ENCODE assay signal across 18 cellular contexts in the genomic region with DNA sequence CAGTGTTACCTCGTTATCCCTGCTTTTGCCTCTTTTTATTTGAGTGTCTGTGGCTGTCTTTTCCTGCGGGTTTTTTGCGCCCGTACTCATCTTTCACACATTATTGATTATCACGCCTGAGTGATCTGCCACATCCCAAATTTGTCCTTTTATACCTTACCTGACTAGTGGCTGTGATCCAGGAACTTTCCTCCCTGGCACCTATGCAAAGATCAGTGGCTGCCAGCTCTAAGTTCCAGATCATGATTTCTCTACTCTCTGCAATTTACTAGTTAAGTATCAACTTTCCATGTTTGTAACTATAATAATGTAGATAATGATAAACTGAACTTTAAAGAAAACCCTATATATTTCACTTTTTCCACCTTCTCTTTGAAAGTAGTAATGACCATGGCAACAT.
"Had no signal": no experiment of that assay in that cellular context is flagged by ENCODE, and none has a peak within 500 bp of the region (broad histone marks: within the 10 kb centered on the region; RNA-seq: fewer than 3 reads in every experiment).

No MANE protein-coding gene starts in this region.

- H3K27ac Mint-ChIP-seq: activated naive CD8-positive, alpha-beta T cell treated with anti-CD3 and anti-CD28 coated beads, Interleukin-2, amount 10 ng/mL, durations not matched to agents 7 days and 5 days; activated T-helper 1 cell treated with anti-CD3 and anti-CD28 coated beads, Interleukin-12 subunit alpha, Interleukin-12 subunit beta, Interleukin-2, Interleukin-4 antibody, amounts not matched to agents 30 ng/mL and 10 ng/mL and 1 ng/mL, durations not matched to agents 14 hours and 24 hours and 36 hours; immature natural killer cell; memory B cell; natural killer cell treated with Interleukin-12 subunit alpha and Interleukin-12 subunit beta and Interleukin-15 and Interleukin-18, amount 100 ng/mL, for 72 hours had no signal

- ATAC-seq: activated CD4-positive, CD25-positive, alpha-beta regulatory T cell treated with anti-CD3 and anti-CD28 coated beads, Interleukin-2, amount 50 U/mL, for 24 hours; natural killer cell treated with Interleukin-12 subunit alpha and Interleukin-12 subunit beta and Interleukin-15 and Interleukin-18, amount 100 ng/mL, for 72 hours; psoas muscle; sciatic nerve had no signal

- H3K4me3 ChIP-seq: left lung, psoas muscle, SJSA1 had no signal

- H3K36me3 Mint-ChIP-seq: activated naive CD8-positive, alpha-beta T cell treated with anti-CD3 and anti-CD28 coated beads, Interleukin-2, amount 10 ng/mL, durations not matched to agents 7 days and 5 days; memory B cell; natural killer cell treated with Interleukin-12 subunit alpha and Interleukin-12 subunit beta and Interleukin-15 and Interleukin-18, amount 100 ng/mL, for 72 hours had no signal

- H3K27me3 ChIP-seq: left lung, SJSA1 had no signal

- DNase-seq: activated CD4-positive, alpha-beta T cell treated with anti-CD3 and anti-CD28 coated beads, Interleukin-2, amount 50 U/mL, for 1 hour; activated CD8-positive, alpha-beta memory T cell treated with anti-CD3 and anti-CD28 coated beads for 24 hours; activated naive CD8-positive, alpha-beta T cell treated with anti-CD3 and anti-CD28 coated beads, Interleukin-2, amount 10 ng/mL, durations not matched to agents 7 days and 5 days; effector CD8-positive, alpha-beta T cell; foreskin fibroblast; immature natural killer cell; left lung; occipital lobe; psoas muscle; stimulated activated CD4-positive, alpha-beta T cell treated with anti-CD3 and anti-CD28 coated beads, Interleukin-1b, Interleukin-23, amount 100 ng/mL, for 48 hours; SW 1271 had no signal

- H3K4me1 Mint-ChIP-seq: activated naive CD8-positive, alpha-beta T cell treated with anti-CD3 and anti-CD28 coated beads, Interleukin-2, amount 10 ng/mL, durations not matched to agents 7 days and 5 days; memory B cell had no signal

- H3K36me3 ChIP-seq: left lung, SJSA1 had no signal

- H3K4me3 Mint-ChIP-seq: activated naive CD8-positive, alpha-beta T cell treated with anti-CD3 and anti-CD28 coated beads, Interleukin-2, amount 10 ng/mL, durations not matched to agents 7 days and 5 days; activated T-helper 1 cell treated with anti-CD3 and anti-CD28 coated beads, Interleukin-12 subunit alpha, Interleukin-12 subunit beta, Interleukin-2, Interleukin-4 antibody, amounts not matched to agents 30 ng/mL and 10 ng/mL and 1 ng/mL, durations not matched to agents 14 hours and 24 hours and 36 hours; brain; immature natural killer cell; memory B cell; natural killer cell treated with Interleukin-12 subunit alpha and Interleukin-12 subunit beta and Interleukin-15 and Interleukin-18, amount 100 ng/mL, for 72 hours had no signal

- H3K9me3 Mint-ChIP-seq: activated naive CD8-positive, alpha-beta T cell treated with anti-CD3 and anti-CD28 coated beads, Interleukin-2, amount 10 ng/mL, durations not matched to agents 7 days and 5 days; activated T-helper 1 cell treated with anti-CD3 and anti-CD28 coated beads, Interleukin-12 subunit alpha, Interleukin-12 subunit beta, Interleukin-2, Interleukin-4 antibody, amounts not matched to agents 30 ng/mL and 10 ng/mL and 1 ng/mL, durations not matched to agents 14 hours and 24 hours and 36 hours; brain; immature natural killer cell; natural killer cell treated with Interleukin-12 subunit alpha and Interleukin-12 subunit beta and Interleukin-15 and Interleukin-18, amount 100 ng/mL, for 72 hours had no signal

- H3K9me3 ChIP-seq: left lung, psoas muscle, SJSA1 had no signal

- H3K27me3 Mint-ChIP-seq: memory B cell; natural killer cell treated with Interleukin-12 subunit alpha and Interleukin-12 subunit beta and Interleukin-15 and Interleukin-18, amount 100 ng/mL, for 72 hours had no signal

- H3K4me1 ChIP-seq: left lung, psoas muscle had no signal

- H3K27ac ChIP-seq: left lung, psoas muscle, SJSA1 had no signal
